Comparison of ENCODE assay signal across 1 cellular context in the genomic region with DNA sequence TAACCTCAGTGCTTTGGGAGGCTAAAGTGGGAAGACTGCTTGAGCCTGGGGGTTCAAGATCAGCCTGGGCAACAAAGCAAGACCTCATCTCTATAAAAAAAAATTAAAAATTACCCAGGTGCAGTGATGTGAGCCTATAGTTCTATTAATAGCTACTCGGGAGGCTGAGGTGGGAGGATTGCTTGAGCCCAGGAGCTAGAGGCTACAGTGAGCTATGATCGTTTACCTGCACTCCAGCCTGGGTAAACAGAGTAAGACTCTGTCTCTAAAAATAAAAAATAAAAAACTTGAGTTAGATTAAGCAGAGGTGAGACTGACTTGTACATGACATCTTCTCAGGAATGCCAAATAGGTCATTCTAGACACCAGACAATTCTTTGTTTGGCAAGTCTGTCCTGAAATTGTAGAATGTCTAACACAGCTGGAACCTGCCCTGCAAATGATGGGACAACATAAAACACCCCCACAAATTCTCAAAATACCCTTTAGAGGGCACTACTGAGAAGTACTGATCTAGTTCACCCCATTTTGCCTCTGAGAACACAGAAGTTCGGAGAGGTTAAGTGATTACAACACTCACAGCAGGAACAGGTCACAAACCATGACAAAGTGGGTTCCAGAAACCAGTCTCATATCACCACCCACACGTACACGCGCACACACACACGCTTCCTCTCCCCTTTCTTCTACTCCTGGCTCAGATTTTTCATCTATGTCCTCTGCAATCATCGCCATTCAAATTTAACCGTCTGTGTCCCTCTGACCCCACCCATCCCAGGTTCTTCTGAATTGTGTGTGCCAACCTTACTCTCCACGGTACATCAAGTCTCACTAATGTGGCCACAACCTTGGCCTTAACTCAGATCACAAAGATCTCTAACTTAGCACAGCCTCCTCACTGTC.
TF ChIP-seq lines count a peak whose summit lies in the region.

No MANE protein-coding gene starts in this region.

TF ChIP-seq in K562, 482 proteins besides CTCF, POLR2A, EP300 and RAD21 (continued from another document and continues in another):
- TF ChIP-seq, protein P1, sequence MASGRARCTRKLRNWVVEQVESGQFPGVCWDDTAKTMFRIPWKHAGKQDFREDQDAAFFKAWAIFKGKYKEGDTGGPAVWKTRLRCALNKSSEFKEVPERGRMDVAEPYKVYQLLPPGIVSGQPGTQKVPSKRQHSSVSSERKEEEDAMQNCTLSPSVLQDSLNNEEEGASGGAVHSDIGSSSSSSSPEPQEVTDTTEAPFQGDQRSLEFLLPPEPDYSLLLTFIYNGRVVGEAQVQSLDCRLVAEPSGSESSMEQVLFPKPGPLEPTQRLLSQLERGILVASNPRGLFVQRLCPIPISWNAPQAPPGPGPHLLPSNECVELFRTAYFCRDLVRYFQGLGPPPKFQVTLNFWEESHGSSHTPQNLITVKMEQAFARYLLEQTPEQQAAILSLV (tag; IDR thresholded peaks at IDR 0.05): no peak
- TF ChIP-seq RFX7 (CRISPR knock-in tag; IDR thresholded peaks at IDR 0.05): no peak
- no peak for TF ChIP-seq SREBF2 (CRISPR knock-in tag; IDR thresholded peaks at IDR 0.05)
- no peak for TF ChIP-seq ZBTB5 (IDR thresholded peaks at IDR 0.05)
- TF ChIP-seq, protein P2, sequence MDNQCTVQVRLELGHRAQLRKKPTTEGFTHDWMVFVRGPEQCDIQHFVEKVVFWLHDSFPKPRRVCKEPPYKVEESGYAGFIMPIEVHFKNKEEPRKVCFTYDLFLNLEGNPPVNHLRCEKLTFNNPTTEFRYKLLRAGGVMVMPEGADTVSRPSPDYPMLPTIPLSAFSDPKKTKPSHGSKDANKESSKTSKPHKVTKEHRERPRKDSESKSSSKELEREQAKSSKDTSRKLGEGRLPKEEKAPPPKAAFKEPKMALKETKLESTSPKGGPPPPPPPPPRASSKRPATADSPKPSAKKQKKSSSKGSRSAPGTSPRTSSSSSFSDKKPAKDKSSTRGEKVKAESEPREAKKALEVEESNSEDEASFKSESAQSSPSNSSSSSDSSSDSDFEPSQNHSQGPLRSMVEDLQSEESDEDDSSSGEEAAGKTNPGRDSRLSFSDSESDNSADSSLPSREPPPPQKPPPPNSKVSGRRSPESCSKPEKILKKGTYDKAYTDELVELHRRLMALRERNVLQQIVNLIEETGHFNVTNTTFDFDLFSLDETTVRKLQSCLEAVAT (IDR thresholded peaks at IDR 0.05): peak; percentile 53 to 75; a peak in 3 of 4 replicates
- no peak for TF ChIP-seq ERF (CRISPR knock-in tag; IDR thresholded peaks at IDR 0.05)
- no peak for TF ChIP-seq ZNF444 (CRISPR knock-in tag; IDR thresholded peaks at IDR 0.05)
- TF ChIP-seq SIN3A (IDR thresholded peaks at IDR 0.05; ENCODE audit: borderline replicate concordance in 2 of 2, control insufficient read depth in 1 of 2, low read depth in 2 of 2, low read length in 2 of 2): no peak
- TF ChIP-seq, protein P3, sequence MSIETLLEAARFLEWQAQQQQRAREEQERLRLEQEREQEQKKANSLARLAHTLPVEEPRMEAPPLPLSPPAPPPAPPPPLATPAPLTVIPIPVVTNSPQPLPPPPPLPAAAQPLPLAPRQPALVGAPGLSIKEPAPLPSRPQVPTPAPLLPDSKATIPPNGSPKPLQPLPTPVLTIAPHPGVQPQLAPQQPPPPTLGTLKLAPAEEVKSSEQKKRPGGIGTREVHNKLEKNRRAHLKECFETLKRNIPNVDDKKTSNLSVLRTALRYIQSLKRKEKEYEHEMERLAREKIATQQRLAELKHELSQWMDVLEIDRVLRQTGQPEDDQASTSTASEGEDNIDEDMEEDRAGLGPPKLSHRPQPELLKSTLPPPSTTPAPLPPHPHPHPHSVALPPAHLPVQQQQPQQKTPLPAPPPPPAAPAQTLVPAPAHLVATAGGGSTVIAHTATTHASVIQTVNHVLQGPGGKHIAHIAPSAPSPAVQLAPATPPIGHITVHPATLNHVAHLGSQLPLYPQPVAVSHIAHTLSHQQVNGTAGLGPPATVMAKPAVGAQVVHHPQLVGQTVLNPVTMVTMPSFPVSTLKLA (conservative IDR thresholded peaks at IDR 0.05): peak in 1 of 2 experiments; percentile 53; a peak in 1 of 4 replicates
- no peak for TF ChIP-seq MTA2 (IDR thresholded peaks at IDR 0.05; ENCODE audit: low read depth)
- TF ChIP-seq SETDB1 (IDR thresholded peaks at IDR 0.05; ENCODE audit: low read length): no peak
- TF ChIP-seq CHD4 (IDR thresholded peaks at IDR 0.05; ENCODE audit: insufficient read depth, insufficient replicate concordance, low read depth, low read length, poor library complexity, severe bottlenecking): no peak
- 0 out of 2 replicates have a peak, but pooled peaks have one; percentile 21 for TF ChIP-seq ARID3A (IDR thresholded peaks at IDR 0.05; ENCODE audit: borderline replicate concordance, low read depth, low read length)
- TF ChIP-seq SMAD2 (IDR thresholded peaks at IDR 0.05; ENCODE audit: low read depth, low read length): no peak
- TF ChIP-seq ZNF324 (CRISPR knock-in tag; IDR thresholded peaks at IDR 0.05): no peak
- TF ChIP-seq TCF7L2 (IDR thresholded peaks at IDR 0.05; ENCODE audit: low read depth, low read length): no peak
- peak; percentile 24 to 48; a peak in 1 of 4 replicates for TF ChIP-seq MAZ (CRISPR knock-in tag; conservative IDR thresholded peaks at IDR 0.05 in 1 of 2, IDR thresholded peaks at IDR 0.05 in 1 of 2)
- TF ChIP-seq JUNB (CRISPR knock-in tag; conservative IDR thresholded peaks at IDR 0.05): no peak
- TF ChIP-seq ZNF12 (CRISPR knock-in tag; IDR thresholded peaks at IDR 0.05): no peak
- peak; percentile 37; the same call in 1 of the 2 replicates for TF ChIP-seq ZEB2 (IDR thresholded peaks at IDR 0.05)
- no peak for TF ChIP-seq NONO (IDR thresholded peaks at IDR 0.05; ENCODE audit: low read depth in 2 of 2, low read length in 1 of 2)
- no peak for TF ChIP-seq ZKSCAN3 (CRISPR knock-in tag; IDR thresholded peaks at IDR 0.05)
- TF ChIP-seq NELFE (IDR thresholded peaks at IDR 0.05; ENCODE audit: insufficient read depth, insufficient read length): no peak
- no peak for TF ChIP-seq CAMTA2 (CRISPR knock-in tag; conservative IDR thresholded peaks at IDR 0.05)
- TF ChIP-seq, protein P4, sequence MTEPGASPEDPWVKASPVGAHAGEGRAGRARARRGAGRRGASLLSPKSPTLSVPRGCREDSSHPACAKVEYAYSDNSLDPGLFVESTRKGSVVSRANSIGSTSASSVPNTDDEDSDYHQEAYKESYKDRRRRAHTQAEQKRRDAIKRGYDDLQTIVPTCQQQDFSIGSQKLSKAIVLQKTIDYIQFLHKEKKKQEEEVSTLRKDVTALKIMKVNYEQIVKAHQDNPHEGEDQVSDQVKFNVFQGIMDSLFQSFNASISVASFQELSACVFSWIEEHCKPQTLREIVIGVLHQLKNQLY (CRISPR knock-in tag; conservative IDR thresholded peaks at IDR 0.05): no peak
- no peak for TF ChIP-seq NEUROD1 (IDR thresholded peaks at IDR 0.05; ENCODE audit: borderline replicate concordance, low read depth, low read length, partially characterized antibody)
- peak; percentile 53 to 69; a peak in 2 of 4 replicates for TF ChIP-seq TRIM24 (IDR thresholded peaks at IDR 0.05)
- peak; percentile 55 for TF ChIP-seq CEBPG (CRISPR knock-in tag; IDR thresholded peaks at IDR 0.05)
- peak; percentile 37 to 65; a peak in 3 of 4 replicates for TF ChIP-seq CEBPG (tag; conservative IDR thresholded peaks at IDR 0.05 in 1 of 2, IDR thresholded peaks at IDR 0.05 in 1 of 2)
- 0 out of 2 replicates have a peak, but pooled peaks have one; percentile 50 for TF ChIP-seq HBP1 (CRISPR knock-in tag; IDR thresholded peaks at IDR 0.05)
- TF ChIP-seq ARHGAP35 (IDR thresholded peaks at IDR 0.05; ENCODE audit: partially characterized antibody): no peak
- TF ChIP-seq HDGF (IDR thresholded peaks at IDR 0.05): peak; percentile 60; the same call in 1 of the 2 replicates
- no peak for TF ChIP-seq SMARCB1 (IDR thresholded peaks at IDR 0.05; ENCODE audit: insufficient read length, low read depth)
- TF ChIP-seq, protein P5, sequence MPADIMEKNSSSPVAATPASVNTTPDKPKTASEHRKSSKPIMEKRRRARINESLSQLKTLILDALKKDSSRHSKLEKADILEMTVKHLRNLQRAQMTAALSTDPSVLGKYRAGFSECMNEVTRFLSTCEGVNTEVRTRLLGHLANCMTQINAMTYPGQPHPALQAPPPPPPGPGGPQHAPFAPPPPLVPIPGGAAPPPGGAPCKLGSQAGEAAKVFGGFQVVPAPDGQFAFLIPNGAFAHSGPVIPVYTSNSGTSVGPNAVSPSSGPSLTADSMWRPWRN (IDR thresholded peaks at IDR 0.05; ENCODE audit: low read depth): peak; percentile 67; the same call in 1 of the 2 replicates
- TF ChIP-seq CREB3L1 (IDR thresholded peaks at IDR 0.05; ENCODE audit: borderline replicate concordance, low read depth): no peak
- TF ChIP-seq ELF4 (CRISPR knock-in tag; IDR thresholded peaks at IDR 0.05): 0 out of 2 replicates have a peak, but pooled peaks have one; percentile 33
- TF ChIP-seq ZNF431 (CRISPR knock-in tag; IDR thresholded peaks at IDR 0.05): no peak
- no peak for TF ChIP-seq E2F8 (IDR thresholded peaks at IDR 0.05; ENCODE audit: low read depth, partially characterized antibody)
